In the genomic region with DNA sequence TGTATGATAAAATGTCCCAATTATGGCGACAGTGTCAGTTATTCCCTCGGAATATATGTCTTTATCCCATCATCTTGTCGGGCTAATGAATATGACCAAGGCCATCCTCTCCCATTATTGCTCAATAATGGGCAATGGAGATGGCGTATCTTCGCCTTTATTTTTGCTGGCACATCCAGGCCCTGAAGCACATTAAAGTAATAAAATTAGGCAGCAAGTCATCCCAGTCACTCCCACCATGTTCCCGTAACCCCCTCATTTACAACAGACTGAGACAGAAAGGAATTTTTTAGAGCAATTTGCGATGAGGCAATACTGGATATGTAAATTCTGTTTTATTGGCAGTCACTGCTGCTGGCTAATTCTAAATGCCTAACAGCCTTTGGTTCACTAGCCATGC, we compare ENCODE assay signal across 17 cellular contexts. TPM values are rescaled to one million over a fixed set of nuclear protein-coding genes. Genes with fewer than 3 reads are reported as not detected.
A peak's percentile ranks its signal among the peaks of the same experiment; 100 is the strongest.
DNase-seq lines count a peak whose midpoint lies in the region; ATAC-seq and TF ChIP-seq lines count a peak whose summit lies in the region.
"Had no signal": no experiment of that assay in that cellular context is flagged by ENCODE, and none has a peak within 500 bp of the region (broad histone marks: within the 10 kb centered on the region; RNA-seq: fewer than 3 reads in every experiment).

No MANE protein-coding gene starts in this region.

- H3K9me3 ChIP-seq in RWPE2 (ENCODE audit: severe bottlenecking), result no peaks in the 10 kb centered on the region
- no peaks in the 10 kb centered on the region for H3K9me3 ChIP-seq in fibroblast of lung (ENCODE audit: control insufficient read depth, insufficient read depth, low read depth, low read length)
- no peaks in the 10 kb centered on the region for H3K9me3 ChIP-seq in osteoblast (ENCODE audit: low read depth, low read length)
- H3K9me3 ChIP-seq: thoracic aorta had no signal

- H3K27ac Mint-ChIP-seq in activated CD4-positive, alpha-beta memory T cell treated with anti-CD3 and anti-CD28 coated beads for 36 hours, result no peak overlapping the region
- no peak overlapping the region for H3K27ac Mint-ChIP-seq in activated naive CD8-positive, alpha-beta T cell treated with anti-CD3 and anti-CD28 coated beads for 36 hours
- H3K27ac Mint-ChIP-seq: activated B cell treated with CpG ODN at 0.5 μM for 24 hours; dendritic cell treated with granulocyte-macrophage colony-stimulating factor and Interleukin-4, amounts not matched to agents 40 ng/mL and 50 ng/mL, for 4 days had no signal

- H3K27me3 Mint-ChIP-seq in activated CD4-positive, alpha-beta memory T cell treated with anti-CD3 and anti-CD28 coated beads for 36 hours, result peaks cover 26% of the 10 kb centered on the region
- no peaks in the 10 kb centered on the region for H3K27me3 Mint-ChIP-seq in activated naive CD8-positive, alpha-beta T cell treated with anti-CD3 and anti-CD28 coated beads for 36 hours

- no peaks in the 10 kb centered on the region for H3K27me3 ChIP-seq in RWPE2 (ENCODE audit: insufficient read depth, poor library complexity, severe bottlenecking)
- no peaks in the 10 kb centered on the region for H3K27me3 ChIP-seq in fibroblast of lung (ENCODE audit: control insufficient read depth, insufficient read depth, low read length)
- H3K27me3 ChIP-seq in osteoblast (ENCODE audit: insufficient read depth, low read length), result no peaks in the 10 kb centered on the region
- H3K27me3 ChIP-seq: foreskin keratinocyte had no signal

- no peaks in the 10 kb centered on the region for H3K36me3 ChIP-seq in RWPE2 (ENCODE audit: low read depth)
- no peaks in the 10 kb centered on the region for H3K36me3 ChIP-seq in fibroblast of lung (ENCODE audit: control insufficient read depth, insufficient read depth, low read length)
- H3K36me3 ChIP-seq in osteoblast (ENCODE audit: insufficient read depth, low read length), result no peaks in the 10 kb centered on the region
- H3K36me3 ChIP-seq: thoracic aorta had no signal

- no peaks in the 10 kb centered on the region for H3K79me2 ChIP-seq in fibroblast of lung (ENCODE audit: control insufficient read depth, insufficient read depth, low read length)
- H3K79me2 ChIP-seq in osteoblast (ENCODE audit: insufficient read depth, low read length), result no peaks in the 10 kb centered on the region

- CTCF ChIA-PET in activated CD4-positive, alpha-beta memory T cell treated with anti-CD3 and anti-CD28 coated beads for 36 hours (lab: Charles Lee), result interaction anchor here (1.2 kb wide), 1 partner anchor 10 kb away, joined by 4 read pairs; no protein-coding TSS in a partner anchor

- H3K4me1 Mint-ChIP-seq in activated CD4-positive, alpha-beta memory T cell treated with anti-CD3 and anti-CD28 coated beads for 36 hours (ENCODE audit: low read depth), result peaks cover 20% of the 10 kb centered on the region
- peaks cover 20% of the 10 kb centered on the region for H3K4me1 Mint-ChIP-seq in activated naive CD8-positive, alpha-beta T cell treated with anti-CD3 and anti-CD28 coated beads for 36 hours

- TF ChIP-seq CTCF in AG09309 (IDR thresholded peaks at IDR 0.05; ENCODE audit: control insufficient read depth, insufficient read depth, low read depth, low read length, missing control alignments) (no peak), RWPE2 (IDR thresholded peaks at IDR 0.05; ENCODE audit: poor library complexity, severe bottlenecking) (no peak), fibroblast of lung (conservative IDR thresholded peaks at IDR 0.05 in 1 of 2, IDR thresholded peaks at IDR 0.05 in 1 of 2; ENCODE audit: low read depth in 1 of 2, low read length in 2 of 2) (no peak), osteoblast (IDR thresholded peaks at IDR 0.05; ENCODE audit: extremely low read depth, low read depth, low read length) (no peak)

- no peak overlapping the region for H3K4me3 ChIP-seq in AG09309 (ENCODE audit: control insufficient read depth, low read depth, low read length)
- no peak overlapping the region for H3K4me3 ChIP-seq in RWPE2 (ENCODE audit: severe bottlenecking)
- H3K4me3 ChIP-seq in fibroblast of lung (replicated peaks in 1 of 4; ENCODE audit: control extremely low read depth in 1 of 4, insufficient read depth in 1 of 4, low read depth in 3 of 4, low read length in 4 of 4), result no peak overlapping the region
- no peak overlapping the region for H3K4me3 ChIP-seq in osteoblast (ENCODE audit: insufficient read depth, low read length)
- H3K4me3 ChIP-seq: thoracic aorta had no signal

- POLR2A ChIA-PET in activated CD4-positive, alpha-beta memory T cell treated with anti-CD3 and anti-CD28 coated beads for 36 hours (lab: Charles Lee), result interaction anchor here (0.8 kb wide), 1 partner anchor 232 kb away, joined by 3 read pairs; no protein-coding TSS in a partner anchor

- peak; percentile 89 for DNase-seq in AG09309 (ENCODE audit: low read depth)
- no peak for DNase-seq in RWPE2 (ENCODE audit: low spot score)
- DNase-seq in fibroblast of lung (ENCODE audit: low read depth in 2 of 2), result peak; percentile 59
- DNase-seq in osteoblast (ENCODE audit: insufficient read length, low spot score, missing footprints), result peak; percentile 70
- no peak for DNase-seq in activated CD4-positive, alpha-beta memory T cell treated with anti-CD3 and anti-CD28 coated beads for 36 hours
- no peak for DNase-seq in iPS-NIHi11 (ENCODE audit: low spot score)
- no peak for DNase-seq in activated naive CD8-positive, alpha-beta T cell treated with anti-CD3 and anti-CD28 coated beads for 36 hours
- DNase-seq: ACHN; activated B cell treated with CpG ODN at 0.5 μM for 24 hours; activated effector memory CD4-positive, alpha-beta T cell treated with Interleukin-2 at 50 U/mL for 16 hours; H9; T-helper 1 cell had no signal

- no peaks in the 10 kb centered on the region for H3K9me3 Mint-ChIP-seq in activated CD4-positive, alpha-beta memory T cell treated with anti-CD3 and anti-CD28 coated beads for 36 hours
- no peaks in the 10 kb centered on the region for H3K9me3 Mint-ChIP-seq in activated naive CD8-positive, alpha-beta T cell treated with anti-CD3 and anti-CD28 coated beads for 36 hours
- H3K9me3 Mint-ChIP-seq: activated B cell treated with CpG ODN at 0.5 μM for 24 hours; dendritic cell treated with granulocyte-macrophage colony-stimulating factor and Interleukin-4, amounts not matched to agents 40 ng/mL and 50 ng/mL, for 4 days; H9 had no signal

- H2AFZ ChIP-seq in fibroblast of lung (ENCODE audit: low read length) (no peak overlapping the region), osteoblast (ENCODE audit: low read length) (peak overlapping the region; percentile 64)

- intact Hi-C loops in activated CD4-positive, alpha-beta memory T cell treated with anti-CD3 and anti-CD28 coated beads for 36 hours (cut with micrococcal nuclease), result no loop called here

- no peak overlapping the region for H3K4me3 Mint-ChIP-seq in activated CD4-positive, alpha-beta memory T cell treated with anti-CD3 and anti-CD28 coated beads for 36 hours
- no peak overlapping the region for H3K4me3 Mint-ChIP-seq in activated naive CD8-positive, alpha-beta T cell treated with anti-CD3 and anti-CD28 coated beads for 36 hours
- H3K4me3 Mint-ChIP-seq: activated B cell treated with CpG ODN at 0.5 μM for 24 hours; dendritic cell treated with granulocyte-macrophage colony-stimulating factor and Interleukin-4, amounts not matched to agents 40 ng/mL and 50 ng/mL, for 4 days; H9 had no signal

- no peak overlapping the region for H3K9ac ChIP-seq in fibroblast of lung (ENCODE audit: insufficient read depth, low read length)

- H4K20me1 ChIP-seq in fibroblast of lung (ENCODE audit: control insufficient read depth, extremely low read depth, insufficient read depth, low read length) (no peaks in the 10 kb centered on the region), osteoblast (ENCODE audit: insufficient read depth, low read length) (no peaks in the 10 kb centered on the region)

- H3K4me1 ChIP-seq in RWPE2 (ENCODE audit: insufficient read depth, poor library complexity, severe bottlenecking) (peaks cover 15% of the 10 kb centered on the region), fibroblast of lung (ENCODE audit: control insufficient read depth, extremely low read depth, insufficient read depth, low read length) (peaks cover 12% of the 10 kb centered on the region), osteoblast (ENCODE audit: insufficient read depth, low read length) (peaks cover 36% of the 10 kb centered on the region)

- H3K4me2 ChIP-seq in fibroblast of lung (ENCODE audit: extremely low read depth, insufficient read depth, low read length) (peak overlapping the region; percentile 40), osteoblast (ENCODE audit: insufficient read depth, low read length) (peak overlapping the region; percentile 68)

- H3K27ac ChIP-seq in RWPE2 (ENCODE audit: poor library complexity, severe bottlenecking) (peak overlapping the region; percentile 41), fibroblast of lung (ENCODE audit: insufficient read depth, low read length) (peak overlapping the region; percentile 18), osteoblast (ENCODE audit: low read depth, low read length) (peak overlapping the region; percentile 79)
- H3K27ac ChIP-seq: foreskin keratinocyte, thoracic aorta had no signal

- no peak for ATAC-seq in RWPE2 (ENCODE audit: low read depth)
- ATAC-seq in GM19035 (IDR thresholded peaks at IDR 0.05; ENCODE audit: unreplicated experiment), result no peak
- ATAC-seq: foreskin keratinocyte had no signal

- H3K36me3 Mint-ChIP-seq in activated CD4-positive, alpha-beta memory T cell treated with anti-CD3 and anti-CD28 coated beads for 36 hours, result no peaks in the 10 kb centered on the region
- H3K36me3 Mint-ChIP-seq in activated naive CD8-positive, alpha-beta T cell treated with anti-CD3 and anti-CD28 coated beads for 36 hours, result no peaks in the 10 kb centered on the region

RNA-seq across cellular contexts. Expression of gene CLIC6, which starts 35.3 kb away (rescaled TPM):
- total RNA-seq in fibroblast of lung (1.8 and 5.3 TPM in 2 replicates), osteoblast (under 0.01 TPM in 2 replicates)
- 2.0 and 2.4 TPM in 2 replicates for polyA plus RNA-seq in fibroblast of lung
- polyA plus RNA-seq in fibroblast of lung (2012), result 7.2 and 7.8 TPM in 2 replicates
- 1.1 and 2.1 TPM in 2 replicates for polyA minus RNA-seq in fibroblast of lung (ENCODE audit: low replicate concordance)
- under 1 TPM; 0.10 to 0.14 TPM for total RNA-seq in activated CD4-positive, alpha-beta memory T cell treated with anti-CD3 and anti-CD28 coated beads for 36 hours
- under 1 TPM; 0.66 to 0.78 TPM for total RNA-seq in activated naive CD8-positive, alpha-beta T cell treated with anti-CD3 and anti-CD28 coated beads for 36 hours
- total RNA-seq: activated B cell treated with CpG ODN at 0.5 μM for 24 hours, lung microvascular endothelial cell had no signal

Comparison
In these comparisons a context has a peak if more than half of its experiments do, and no peak if none do; other contexts are left out.
1. DNase-seq: peak in AG09309 (single experiment), fibroblast of lung (2 of 2) and osteoblast (single experiment); none in RWPE2 (single experiment), activated CD4-positive, alpha-beta memory T cell treated with anti-CD3 and anti-CD28 coated beads for 36 hours (single experiment), iPS-NIHi11 (single experiment) and activated naive CD8-positive, alpha-beta T cell treated with anti-CD3 and anti-CD28 coated beads for 36 hours (single experiment).
2. H3K27ac ChIP-seq: peak in every context shown above with its lines; median percentile 79 in osteoblast; 41 in RWPE2; 18 in fibroblast of lung.